ENCODE assay signal across 8 cellular contexts in genomic region chr17:76266244-76266938, GRCh38. TPM values are rescaled to one million over a fixed set of nuclear protein-coding genes. Genes with fewer than 3 reads are reported as not detected.
DNase-seq lines count a peak whose midpoint lies in the region; ATAC-seq and TF ChIP-seq lines count a peak whose summit lies in the region.

No MANE protein-coding gene starts in this region.

- peaks cover 66% of the 10 kb centered on the region for H3K4me1 Mint-ChIP-seq in brain

- TF ChIP-seq POLR2A in lower leg skin (IDR thresholded peaks at IDR 0.05) = no peak
- no peak for TF ChIP-seq POLR2A in transverse colon (IDR thresholded peaks at IDR 0.05)

- peak overlapping the region; percentile 81 for H3K4me3 ChIP-seq in Loucy (ENCODE audit: low read length, poor library complexity, severe bottlenecking)
- peak overlapping the region; percentile 83 for H3K4me3 ChIP-seq in lower leg skin (ENCODE audit: low read depth, poor library complexity, severe bottlenecking)
- peak overlapping the region; percentile 90 to 100 (median 98) for H3K4me3 ChIP-seq in transverse colon

- no peaks in the 10 kb centered on the region for H3K9me3 ChIP-seq in Loucy (ENCODE audit: insufficient read depth, low read depth, low read length)
- no peaks in the 10 kb centered on the region for H3K9me3 ChIP-seq in transverse colon

- no peak for TF ChIP-seq EP300 in transverse colon (IDR thresholded peaks at IDR 0.05; ENCODE audit: low read depth)

- in situ Hi-C loops in transverse colon (cut with MboI; ENCODE audit: low pct_ligation_motif_present in 1 of 4, low pct_unique_long_range_greater_than_20kb in 1 of 4, low sequenced_read_pairs in 3 of 4) = no loop called here

- H3K36me3 Mint-ChIP-seq in brain = peaks cover 7% of the 10 kb centered on the region

- H3K27me3 Mint-ChIP-seq in brain = peaks cover 3% of the 10 kb centered on the region

- H3K27me3 ChIP-seq in Loucy (ENCODE audit: insufficient read depth, low read length, poor library complexity, severe bottlenecking) = no peaks in the 10 kb centered on the region
- H3K27me3 ChIP-seq in transverse colon = no peaks in the 10 kb centered on the region

- no peaks in the 10 kb centered on the region for H3K9me2 ChIP-seq in Loucy (replicated peaks; ENCODE audit: low read depth, low read length)

- peak overlapping the region; percentile 87 to 93 (median 90) for H3K4me3 Mint-ChIP-seq in brain

- peak overlapping the region; percentile 85 for H3K9ac ChIP-seq in Loucy (ENCODE audit: low read depth, low read length, poor library complexity, severe bottlenecking)

- DNase-seq in Daoy (ENCODE audit: low read depth) (peak; percentile 43), lower leg skin (ENCODE audit: low spot score in 2 of 2) (no peak), transverse colon (peak; percentile 47)

- H3K4me1 ChIP-seq in Loucy (ENCODE audit: insufficient read depth, low read length, poor library complexity, severe bottlenecking) (peaks cover 62% of the 10 kb centered on the region), transverse colon (peaks cover 43 to 83% (median 76%) of the 10 kb centered on the region in 4 donors)

- H3K4me2 ChIP-seq in Loucy (ENCODE audit: low read depth, low read length, poor library complexity, severe bottlenecking) = peak overlapping the region; percentile 84

- no peaks in the 10 kb centered on the region for H3K9me3 Mint-ChIP-seq in brain

- WGBS in lower leg skin, 2 donors = 4 to 5% methylated on average over 9 to 12 of the region's 12 CpGs
- WGBS in transverse colon (ENCODE audit: low coverage in 1 of 2), 2 donors = 2% methylated on average over 12 of the region's 12 CpGs; no CpG with 5 or more reads in 1 of the 2 donors

- TF ChIP-seq CTCF in Loucy (conservative IDR thresholded peaks at IDR 0.05; ENCODE audit: low read length) (no peak), brain (conservative IDR thresholded peaks at IDR 0.05) (no peak), lower leg skin (IDR thresholded peaks at IDR 0.05) (no peak), transverse colon (IDR thresholded peaks at IDR 0.05) (no peak)

- ATAC-seq in HG03139 (IDR thresholded peaks at IDR 0.05; ENCODE audit: unreplicated experiment) (no peak), HG03439 (IDR thresholded peaks at IDR 0.05; ENCODE audit: unreplicated experiment) (no peak), GM18502 (IDR thresholded peaks at IDR 0.05; ENCODE audit: poor library complexity, unreplicated experiment) (no peak)

- no peak overlapping the region for H2AFZ ChIP-seq in Loucy (ENCODE audit: low read length)

- intact Hi-C loops in lower leg skin (cut with DNase I; ENCODE audit: low total_unique reads) (no loop called here), transverse colon (cut with DNase I; ENCODE audit: low total_unique reads) (no loop called here)

- H4K20me1 ChIP-seq in Loucy (ENCODE audit: insufficient read depth, low read length, poor library complexity, severe bottlenecking) = peaks cover 37% of the 10 kb centered on the region

- peaks cover 56% of the 10 kb centered on the region for H3K79me2 ChIP-seq in Loucy (ENCODE audit: insufficient read depth, low read length)

- peak overlapping the region; percentile 70 to 93 (median 84) for H3K27ac Mint-ChIP-seq in brain

- H3K36me3 ChIP-seq in Loucy (ENCODE audit: insufficient read depth, low read length) (no peaks in the 10 kb centered on the region; the same call in 1 of the 2 replicates), transverse colon (peaks cover 0 to 14% (median 0%) of the 10 kb centered on the region in 4 donors)

- peaks cover 6% of the 10 kb centered on the region for H3F3A ChIP-seq in Loucy (ENCODE audit: low read depth)

- peak overlapping the region; percentile 94 to 98 (median 96) for H3K27ac ChIP-seq in transverse colon

RNA-seq across cellular contexts. Expression of gene UBALD2, which starts 1.2 kb away (rescaled TPM):
- 11.5 and 15.9 TPM in 2 replicates for total RNA-seq in Daoy (2014; rRNA removed; shearing (Covaris generic))
- 140 TPM for polyA plus RNA-seq in brain (ENCODE audit: insufficient read depth, low read depth, low replicate concordance)
- total RNA-seq in lower leg skin = 10 to 100 TPM; 21.3 to 50.9 (median 28.6) TPM
- total RNA-seq in transverse colon = 10 to 100 TPM; 25.5 to 51.2 (median 34.5) TPM

RNA-seq across cellular contexts. Expression of gene RNF157, which starts 26.1 kb away (rescaled TPM):
- 4.8 and 7.3 TPM in 2 replicates for total RNA-seq in Daoy (2014; rRNA removed; shearing (Covaris generic))
- polyA plus RNA-seq in brain (ENCODE audit: insufficient read depth, low read depth, low replicate concordance) = 90.2 TPM
- 1 to 10 TPM in 3 of 4 donors, under 1 TPM in 1; 0.83 to 2.4 (median 1.4) TPM for total RNA-seq in lower leg skin
- total RNA-seq in transverse colon = 100 to 1,000 TPM in 1 of 4 donors, 10 to 100 TPM in 3; 32.5 to 164 (median 54.8) TPM

RNA-seq across cellular contexts. Expression of gene QRICH2, which starts 41.7 kb away (rescaled TPM):
- 0.45 and 1.5 TPM in 2 replicates for total RNA-seq in Daoy (2014; rRNA removed; shearing (Covaris generic))
- polyA plus RNA-seq in brain (ENCODE audit: insufficient read depth, low read depth, low replicate concordance) = 1.3 TPM
- total RNA-seq in lower leg skin (1 to 10 TPM in 3 of 4 donors, under 1 TPM in 1; 0.88 to 3.3 (median 1.8) TPM), transverse colon (1 to 10 TPM; 1.6 to 2.6 (median 2.0) TPM)

Comparison
In these comparisons a context has a peak if more than half of its experiments do, and no peak if none do; other contexts are left out.
1. DNase-seq: peak in Daoy (single experiment) and transverse colon (single experiment); none in lower leg skin (0 of 2).
2. Peak in every context shown above with its lines, with median percentiles within 50 percentile points of each other: H3K4me3 ChIP-seq.